Comparison of ENCODE assay signal across 15 cellular contexts in genomic region chr5:67619636-67620035, GRCh38.
DNase-seq lines count a peak whose midpoint lies in the region; ATAC-seq and TF ChIP-seq lines count a peak whose summit lies in the region.
"Had no signal": no experiment of that assay in that cellular context is flagged by ENCODE, and none has a peak within 500 bp of the region (broad histone marks: within the 10 kb centered on the region; RNA-seq: fewer than 3 reads in every experiment).

No MANE protein-coding gene starts in this region.

- peak overlapping the region; percentile 72 for H2AFZ ChIP-seq in parathyroid adenoma
- H2AFZ ChIP-seq: GM23248 had no signal

- no peak for TF ChIP-seq CTCF in adrenal gland (IDR thresholded peaks at IDR 0.05)
- no peak for TF ChIP-seq CTCF in right lobe of liver (IDR thresholded peaks at IDR 0.05)
- TF ChIP-seq CTCF in parathyroid adenoma (IDR thresholded peaks at IDR 0.05): no peak
- no peak for TF ChIP-seq CTCF in uterus (IDR thresholded peaks at IDR 0.05)

- no peak overlapping the region for H3K9ac ChIP-seq in parathyroid adenoma
- H3K9ac ChIP-seq: GM23248 had no signal

- ATAC-seq in right lobe of liver: peak; percentile 35 to 94 (median 45)
- ATAC-seq: A549 had no signal

- TF ChIP-seq POLR2A in adrenal gland (IDR thresholded peaks at IDR 0.05): no peak
- no peak for TF ChIP-seq POLR2A in right lobe of liver (IDR thresholded peaks at IDR 0.05)
- no peak for TF ChIP-seq POLR2A in uterus (IDR thresholded peaks at IDR 0.05)

- H3K4me1 ChIP-seq in adrenal gland (replicated peaks in 1 of 2) (peaks cover 0 to 14% of the 10 kb centered on the region in 2 donors), right lobe of liver (no peaks in the 10 kb centered on the region), parathyroid adenoma (peaks cover 42% of the 10 kb centered on the region), uterus (no peaks in the 10 kb centered on the region)
- H3K4me1 ChIP-seq: A549 had no signal

- H3K9me3 ChIP-seq in adrenal gland (replicated peaks in 1 of 3): no peaks in the 10 kb centered on the region
- no peaks in the 10 kb centered on the region for H3K9me3 ChIP-seq in right lobe of liver
- no peaks in the 10 kb centered on the region for H3K9me3 ChIP-seq in parathyroid adenoma (ENCODE audit: control insufficient read depth, low read length)
- no peaks in the 10 kb centered on the region for H3K9me3 ChIP-seq in uterus
- H3K9me3 ChIP-seq: A549, BE2C had no signal

- intact Hi-C loops in adrenal gland (cut with DNase I): no loop called here
- intact Hi-C loops in right lobe of liver (cut with DNase I): no loop called here
- intact Hi-C loops in uterus (cut with DNase I; ENCODE audit: low total_unique reads): no loop called here

- no peaks in the 10 kb centered on the region for H3K27me3 ChIP-seq in adrenal gland
- H3K27me3 ChIP-seq in right lobe of liver: no peaks in the 10 kb centered on the region
- H3K27me3 ChIP-seq in parathyroid adenoma (ENCODE audit: control insufficient read depth, insufficient read depth, low read length): no peaks in the 10 kb centered on the region
- H3K27me3 ChIP-seq in uterus: no peaks in the 10 kb centered on the region
- H3K27me3 ChIP-seq: BE2C had no signal

- H3K36me3 ChIP-seq in adrenal gland (replicated peaks in 1 of 2): no peaks in the 10 kb centered on the region
- H3K36me3 ChIP-seq in right lobe of liver: no peaks in the 10 kb centered on the region
- no peaks in the 10 kb centered on the region for H3K36me3 ChIP-seq in parathyroid adenoma (ENCODE audit: control insufficient read depth, insufficient read depth, low read length)
- H3K36me3 ChIP-seq in uterus: no peaks in the 10 kb centered on the region
- H3K36me3 ChIP-seq: BE2C had no signal

- DNase-seq in adrenal gland (peak; percentile 16 to 63 (median 50)), right lobe of liver (peak in 1 of 3 donors; percentile 30), uterus (peak; percentile 58 to 70), EL (no peak), SIG-M5 treated with dmso at 0.1 percent for 504 hours (lab: John Stamatoyannopoulos, UW; ENCODE audit: unreplicated experiment) (no peak), GDM1 (lab: John Stamatoyannopoulos, UW) (no peak), activated gamma-delta T cell treated with Interleukin-2 at 50 U/mL for 16 hours (no peak)
- DNase-seq: BE2C; CD4-positive, alpha-beta memory T cell; DND-41; GM23248; H9 had no signal

- H3K27ac ChIP-seq in adrenal gland (no peak overlapping the region), right lobe of liver (no peak overlapping the region), parathyroid adenoma (peak overlapping the region; percentile 85), uterus (peak overlapping the region; percentile 59 to 63)
- H3K27ac ChIP-seq: A549, C4-2B, GM23248 had no signal

- no peak overlapping the region for H3K4me3 ChIP-seq in adrenal gland
- H3K4me3 ChIP-seq in right lobe of liver: no peak overlapping the region
- H3K4me3 ChIP-seq in parathyroid adenoma (ENCODE audit: low read depth, low read length): no peak overlapping the region
- no peak overlapping the region for H3K4me3 ChIP-seq in uterus
- H3K4me3 ChIP-seq: A549, GM23248 had no signal

- 52 to 57% (median 54%) methylated on average over 4 of the region's 4 CpGs for WGBS in adrenal gland, 4 donors
- 80% methylated on average over 1 of the region's 4 CpGs for WGBS in right lobe of liver (ENCODE audit: insufficient coverage, low coverage, low lambda C conversion rate, missing lambda C conversion rate)

- H3K4me2 ChIP-seq in parathyroid adenoma (ENCODE audit: low read length): peak overlapping the region; percentile 32
- H3K4me2 ChIP-seq: A549 had no signal

- H3K79me2 ChIP-seq in parathyroid adenoma: no peaks in the 10 kb centered on the region

Comparison
In these comparisons a context has a peak if more than half of its experiments do, and no peak if none do; other contexts are left out.
1. DNase-seq: peak in adrenal gland (7 of 7) and uterus (2 of 2); none in EL (single experiment), SIG-M5 treated with dmso at 0.1 percent for 504 hours (single experiment), GDM1 (single experiment) and activated gamma-delta T cell treated with Interleukin-2 at 50 U/mL for 16 hours (single experiment).
2. H3K27ac ChIP-seq: peak in parathyroid adenoma (single experiment) and uterus (2 of 2); none in adrenal gland (0 of 5) and right lobe of liver (0 of 3).